ENCODE assay signal across 15 cellular contexts in the genomic region with DNA sequence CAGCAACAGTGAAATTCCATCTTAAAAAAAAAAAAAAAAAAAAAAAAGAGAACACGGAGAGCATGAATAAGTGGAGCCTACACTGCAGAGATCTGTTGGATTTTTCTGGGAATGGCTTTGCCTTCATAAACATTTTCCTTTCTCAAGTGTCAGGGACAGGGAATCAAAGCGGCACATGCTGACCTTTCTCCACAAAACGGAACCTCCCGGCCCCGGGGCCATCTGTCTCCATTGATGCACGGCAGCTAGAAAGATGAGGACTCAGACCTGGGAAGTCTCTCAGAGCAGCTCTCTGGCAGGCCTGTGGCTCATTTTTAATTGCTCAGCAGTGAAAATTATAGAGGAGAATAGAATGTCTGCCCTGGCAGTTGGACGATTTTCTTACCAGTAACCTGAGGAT.
DNase-seq lines count a peak whose midpoint lies in the region.
"Had no signal": no experiment of that assay in that cellular context is flagged by ENCODE, and none has a peak within 500 bp of the region (broad histone marks: within the 10 kb centered on the region; RNA-seq: fewer than 3 reads in every experiment).

No MANE protein-coding gene starts in this region.

- intact Hi-C loops in posterior vena cava (cut with DNase I), result no loop called here

- peak; percentile 84 for DNase-seq in DMS 273 (lab: John Stamatoyannopoulos, UW; ENCODE audit: unreplicated experiment)
- no peak for DNase-seq in DMS 273 treated with DMSO at 0.1 percent for 48 hours (lab: John Stamatoyannopoulos, UW)
- peak; percentile 59 for DNase-seq in NCI-H2171 treated with DMSO at 0.1 percent for 48 hours (lab: John Stamatoyannopoulos, UW)
- DNase-seq in NCI-H2171 (lab: John Stamatoyannopoulos, UW), result no peak
- DNase-seq in NCI-H69 (lab: John Stamatoyannopoulos, UW), result peak; percentile 73
- DNase-seq in posterior vena cava (ENCODE audit: low spot score), result peak; percentile 17
- DNase-seq in activated gamma-delta T cell (lab: John Stamatoyannopoulos, UW), result no peak
- no peak for DNase-seq in GM03348 (ENCODE audit: low spot score)
- DNase-seq: Caco-2; CD4-positive, CD25-positive, alpha-beta regulatory T cell; CD8-positive, alpha-beta T cell; DMS53; EL; GDM1; H9 had no signal

Comparison
In these comparisons a context has a peak if more than half of its experiments do, and no peak if none do; other contexts are left out.
1. DNase-seq: peak in DMS 273 (single experiment), NCI-H2171 treated with DMSO at 0.1 percent for 48 hours (single experiment), NCI-H69 (single experiment) and posterior vena cava (single experiment); none in DMS 273 treated with DMSO at 0.1 percent for 48 hours (single experiment), NCI-H2171 (single experiment), activated gamma-delta T cell (single experiment) and GM03348 (single experiment).